16 cellular contexts compared by ENCODE assay signal in genomic region chr6:69631552-69632346, GRCh38.
A peak's percentile ranks its signal among the peaks of the same experiment; 100 is the strongest.
DNase-seq lines count a peak whose midpoint lies in the region; ATAC-seq and TF ChIP-seq lines count a peak whose summit lies in the region.
"Had no signal": no experiment of that assay in that cellular context is flagged by ENCODE, and none has a peak within 500 bp of the region (broad histone marks: within the 10 kb centered on the region; RNA-seq: fewer than 3 reads in every experiment).

No MANE protein-coding gene starts in this region.

- H3K4me3 ChIP-seq in neuron (ENCODE audit: low read length): peak overlapping the region; percentile 12
- H3K4me3 ChIP-seq: stomach had no signal

- no peaks in the 10 kb centered on the region for H3K36me3 ChIP-seq in neuron (ENCODE audit: insufficient read depth, low read length)
- H3K36me3 ChIP-seq: stomach had no signal

- peaks cover 3% of the 10 kb centered on the region for H3K9me3 ChIP-seq in neuron (ENCODE audit: low read length)
- H3K9me3 ChIP-seq: stomach had no signal

- peak; percentile 74 for ATAC-seq in HG02610 (IDR thresholded peaks at IDR 0.05; ENCODE audit: unreplicated experiment)
- ATAC-seq in WTC11: peak; percentile 60
- ATAC-seq: Panc1 had no signal

- H3K9me3 Mint-ChIP-seq in WTC11: peaks cover 5% of the 10 kb centered on the region
- H3K9me3 Mint-ChIP-seq in activated naive CD4-positive, alpha-beta T cell treated with anti-CD3 and anti-CD28 coated beads, Interleukin-2, amount 10 ng/mL, durations not matched to agents 7 days and 5 days: no peaks in the 10 kb centered on the region

- no peak for TF ChIP-seq CTCF in WTC11 (IDR thresholded peaks at IDR 0.05)

- no peaks in the 10 kb centered on the region for H3K27me3 ChIP-seq in neuron (ENCODE audit: insufficient read depth, low read length)
- H3K27me3 ChIP-seq: stomach had no signal

- POLR2A ChIA-PET in WTC11 (lab: Charles Lee): no interaction called here

- H3K4me3 Mint-ChIP-seq in WTC11: no peak overlapping the region
- H3K4me3 Mint-ChIP-seq in activated naive CD4-positive, alpha-beta T cell treated with anti-CD3 and anti-CD28 coated beads, Interleukin-2, amount 10 ng/mL, durations not matched to agents 7 days and 5 days: no peak overlapping the region
- H3K4me3 Mint-ChIP-seq: nephron progenitor cell had no signal

- DNase-seq in NCI-H2227 treated with DMSO at 0.1 percent for 48 hours (lab: John Stamatoyannopoulos, UW) (peak; percentile 6), NCI-H2227 (lab: John Stamatoyannopoulos, UW; ENCODE audit: unreplicated experiment) (no peak), WTC11 (ENCODE audit: low spot score) (no peak), iPS-NIHi7 (ENCODE audit: extremely low spot score) (no peak), dermis blood vessel endothelial cell (no peak)
- no peak for DNase-seq in activated naive CD4-positive, alpha-beta T cell treated with anti-CD3 and anti-CD28 coated beads, Interleukin-2, amount 10 ng/mL, durations not matched to agents 7 days and 5 days
- DNase-seq: activated CD4-positive, CD25-positive, alpha-beta regulatory T cell treated with anti-CD3 and anti-CD28 coated beads, Interleukin-2, amount 50 U/mL, for 72 hours; aorta; HCEC 1CT; NCI-H1048; NCI-H446 treated with DMSO at 0.1 percent for 48 hours; nephron progenitor cell; stomach had no signal

- H3K36me3 Mint-ChIP-seq in WTC11: no peaks in the 10 kb centered on the region
- no peaks in the 10 kb centered on the region for H3K36me3 Mint-ChIP-seq in activated naive CD4-positive, alpha-beta T cell treated with anti-CD3 and anti-CD28 coated beads, Interleukin-2, amount 10 ng/mL, durations not matched to agents 7 days and 5 days

- H3K4me1 ChIP-seq in neuron (ENCODE audit: insufficient read depth, low read length): peaks cover 10% of the 10 kb centered on the region
- H3K4me1 ChIP-seq: stomach had no signal

- H2AFZ ChIP-seq in neuron (ENCODE audit: low read depth, low read length): peak overlapping the region; percentile 85

- H3K27me3 Mint-ChIP-seq in WTC11 (ENCODE audit: low read depth): no peaks in the 10 kb centered on the region
- H3K27me3 Mint-ChIP-seq in activated naive CD4-positive, alpha-beta T cell treated with anti-CD3 and anti-CD28 coated beads, Interleukin-2, amount 10 ng/mL, durations not matched to agents 7 days and 5 days: peaks cover 16% of the 10 kb centered on the region

- CTCF ChIA-PET in WTC11 (lab: Charles Lee): no interaction called here
- CTCF ChIA-PET in activated naive CD4-positive, alpha-beta T cell treated with anti-CD3 and anti-CD28 coated beads, Interleukin-2, amount 10 ng/mL, durations not matched to agents 7 days and 5 days (lab: Charles Lee): no interaction called here

- peaks cover 14% of the 10 kb centered on the region for H3K4me1 Mint-ChIP-seq in WTC11
- H3K4me1 Mint-ChIP-seq in activated naive CD4-positive, alpha-beta T cell treated with anti-CD3 and anti-CD28 coated beads, Interleukin-2, amount 10 ng/mL, durations not matched to agents 7 days and 5 days: peaks cover 14% of the 10 kb centered on the region

- H3K27ac Mint-ChIP-seq in WTC11: no peak overlapping the region; the same call in 1 of the 2 replicates
- no peak overlapping the region for H3K27ac Mint-ChIP-seq in activated naive CD4-positive, alpha-beta T cell treated with anti-CD3 and anti-CD28 coated beads, Interleukin-2, amount 10 ng/mL, durations not matched to agents 7 days and 5 days
- H3K27ac Mint-ChIP-seq: nephron progenitor cell had no signal

TF ChIP-seq in WTC11, 78 proteins besides CTCF, POLR2A, EP300 and RAD21:
- TF ChIP-seq NFATC4 (CRISPR knock-in tag; IDR thresholded peaks at IDR 0.05) (no peak), GABPB1 (CRISPR knock-in tag; IDR thresholded peaks at IDR 0.05) (no peak), HMGA2 (CRISPR knock-in tag; IDR thresholded peaks at IDR 0.05) (no peak), MXD4 (CRISPR knock-in tag; IDR thresholded peaks at IDR 0.05; ENCODE audit: borderline replicate concordance) (no peak), ZBTB43 (CRISPR knock-in tag; IDR thresholded peaks at IDR 0.05) (no peak), E2F4 (CRISPR knock-in tag; IDR thresholded peaks at IDR 0.05; ENCODE audit: borderline replicate concordance, low read depth) (no peak)
